Comparison of ENCODE assay signal across 8 cellular contexts in the genomic region with DNA sequence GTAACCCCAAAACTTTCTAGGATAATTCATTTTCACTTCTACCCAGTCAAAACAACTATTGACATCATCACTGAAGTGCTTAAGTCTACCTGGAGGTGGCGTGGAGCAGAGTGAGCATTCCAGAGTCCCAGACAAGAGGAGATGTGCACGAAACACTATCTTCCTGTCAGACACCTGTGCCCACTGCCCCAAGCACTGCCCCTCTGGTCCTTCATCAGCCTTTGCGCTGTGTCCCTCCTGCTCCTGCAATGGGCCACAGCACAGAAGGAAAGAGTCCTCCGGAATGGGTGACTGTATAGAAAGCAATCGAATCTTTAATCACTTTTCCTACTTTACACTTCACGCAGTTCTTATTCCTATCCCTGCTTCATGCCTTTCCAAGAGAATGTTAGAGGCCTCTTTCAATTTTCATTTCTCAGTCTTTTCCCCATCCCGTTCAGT. TPM values are rescaled to one million over a fixed set of nuclear protein-coding genes. Genes with fewer than 3 reads are reported as not detected.
DNase-seq lines count a peak whose midpoint lies in the region; ATAC-seq and TF ChIP-seq lines count a peak whose summit lies in the region.

No MANE protein-coding gene starts in this region.

- POLR2A ChIA-PET in CD4-positive, alpha-beta memory T cell (lab: Charles Lee; ENCODE audit: partially characterized antibody), result no interaction called here
- POLR2A ChIA-PET in Panc1 (lab: Charles Lee), result no interaction called here

- no peak overlapping the region for H3K27ac Mint-ChIP-seq in CD4-positive, alpha-beta memory T cell

- H3K9ac ChIP-seq in fibroblast of lung (ENCODE audit: insufficient read depth, low read length), result no peak overlapping the region

- H3K4me3 Mint-ChIP-seq in CD4-positive, alpha-beta memory T cell, result peak overlapping the region; percentile 32 to 82 (median 50)

- TF ChIP-seq CTCF in Panc1 (IDR thresholded peaks at IDR 0.05) (peak; percentile 78), fibroblast of lung (conservative IDR thresholded peaks at IDR 0.05 in 1 of 2, IDR thresholded peaks at IDR 0.05 in 1 of 2; ENCODE audit: low read depth in 1 of 2, low read length in 2 of 2) (peak in 1 of 2 donors; percentile 51)

- in situ Hi-C loops in Panc1 (cut with HindIII; ENCODE audit: low pct_unique_long_range_greater_than_20kb, low sequenced_read_pairs), result no loop called here

- H3K4me3 ChIP-seq in CD4-positive, alpha-beta memory T cell (ENCODE audit: low read length in 2 of 2), result no peak overlapping the region
- H3K4me3 ChIP-seq in Panc1 (ENCODE audit: low read depth in 2 of 2, low read length in 2 of 2) (peak overlapping the region; percentile 32 to 53), fibroblast of lung (replicated peaks in 1 of 4; ENCODE audit: control extremely low read depth in 1 of 4, insufficient read depth in 1 of 4, low read depth in 3 of 4, low read length in 4 of 4) (peak overlapping the region in 1 of 4 experiments; percentile 23)

- peaks cover 0 to 4% (median 0%) of the 10 kb centered on the region in 8 donors for H3K9me3 Mint-ChIP-seq in CD4-positive, alpha-beta memory T cell

- peak in 1 of 5 donors; percentile 29 for DNase-seq in CD4-positive, alpha-beta memory T cell
- DNase-seq in Panc1 (ENCODE audit: low read depth, low spot score), result no peak
- peak in 1 of 2 donors; percentile 13 for DNase-seq in fibroblast of lung (ENCODE audit: low read depth in 2 of 2)
- no peak for DNase-seq in sciatic nerve (ENCODE audit: low spot score)
- no peak for DNase-seq in GOT3 (lab: John Stamatoyannopoulos, UW)

- H2AFZ ChIP-seq in fibroblast of lung (ENCODE audit: low read length), result no peak overlapping the region

- no TSS peak for BruUV-seq in Panc1 (replicated peaks; lab: Mats Ljungman, UMichigan)

- H3K4me1 Mint-ChIP-seq in CD4-positive, alpha-beta memory T cell, result peaks cover 7 to 28% (median 18%) of the 10 kb centered on the region in 4 donors

- no peaks in the 10 kb centered on the region for H3K36me3 ChIP-seq in CD4-positive, alpha-beta memory T cell (ENCODE audit: insufficient read depth, low read length)
- H3K36me3 ChIP-seq in Panc1 (ENCODE audit: control insufficient read depth, insufficient read depth, low read length) (no peaks in the 10 kb centered on the region), fibroblast of lung (ENCODE audit: control insufficient read depth, insufficient read depth, low read length) (no peaks in the 10 kb centered on the region)

- ATAC-seq in GM18870 (IDR thresholded peaks at IDR 0.05; ENCODE audit: unreplicated experiment) (peak; percentile 86), HG03175 (IDR thresholded peaks at IDR 0.05; ENCODE audit: unreplicated experiment) (peak; percentile 67), Panc1 (peak; percentile 90), sciatic nerve (peak; percentile 55), HG02970 (IDR thresholded peaks at IDR 0.05; ENCODE audit: low FRiP score, unreplicated experiment) (no peak)

- H3K27ac ChIP-seq in CD4-positive, alpha-beta memory T cell (ENCODE audit: low read depth, low read length), result no peak overlapping the region
- H3K27ac ChIP-seq in Panc1 (ENCODE audit: low read length), result no peak overlapping the region
- H3K27ac ChIP-seq in fibroblast of lung (ENCODE audit: insufficient read depth, low read length), result no peak overlapping the region

- H3K27me3 Mint-ChIP-seq in CD4-positive, alpha-beta memory T cell, result peaks cover 25 to 41% of the 10 kb centered on the region in 2 donors

- peaks cover 11% of the 10 kb centered on the region for H3K4me1 ChIP-seq in CD4-positive, alpha-beta memory T cell (ENCODE audit: insufficient read depth, low read length)
- peaks cover 8% of the 10 kb centered on the region; the same call in 1 of the 2 replicates for H3K4me1 ChIP-seq in Panc1 (ENCODE audit: control insufficient read depth, insufficient read depth, low read length)
- peaks cover 6% of the 10 kb centered on the region for H3K4me1 ChIP-seq in fibroblast of lung (ENCODE audit: control insufficient read depth, extremely low read depth, insufficient read depth, low read length)

- intact Hi-C loops in CD4-positive, alpha-beta memory T cell (cut with micrococcal nuclease), result no loop called here
- intact Hi-C loops in Panc1 (cut with micrococcal nuclease; ENCODE audit: unreplicated experiment) (no loop called here), sciatic nerve (cut with DNase I) (no loop called here)

- no peaks in the 10 kb centered on the region for H3K79me2 ChIP-seq in fibroblast of lung (ENCODE audit: control insufficient read depth, insufficient read depth, low read length)

- H3K4me2 ChIP-seq in fibroblast of lung (ENCODE audit: extremely low read depth, insufficient read depth, low read length), result peak overlapping the region; percentile 93

- CTCF ChIA-PET in CD4-positive, alpha-beta memory T cell (lab: Charles Lee; ENCODE audit: partially characterized antibody), result no interaction called here
- CTCF ChIA-PET in Panc1 (lab: Charles Lee), result no interaction called here

- no peaks in the 10 kb centered on the region for H4K20me1 ChIP-seq in fibroblast of lung (ENCODE audit: control insufficient read depth, extremely low read depth, insufficient read depth, low read length)

- H3K27me3 ChIP-seq in CD4-positive, alpha-beta memory T cell (ENCODE audit: insufficient read depth, low read length), result peaks cover 13% of the 10 kb centered on the region
- peaks cover 7% of the 10 kb centered on the region; the same call in 1 of the 2 replicates for H3K27me3 ChIP-seq in Panc1 (ENCODE audit: control insufficient read depth, insufficient read depth, low read length)
- peaks cover 5% of the 10 kb centered on the region for H3K27me3 ChIP-seq in fibroblast of lung (ENCODE audit: control insufficient read depth, insufficient read depth, low read length)

- no peaks in the 10 kb centered on the region for H3K36me3 Mint-ChIP-seq in CD4-positive, alpha-beta memory T cell

- H3K9me3 ChIP-seq in CD4-positive, alpha-beta memory T cell (ENCODE audit: control insufficient read depth in 1 of 2, low read length in 2 of 2), result no peaks in the 10 kb centered on the region
- no peaks in the 10 kb centered on the region for H3K9me3 ChIP-seq in Panc1 (ENCODE audit: control insufficient read depth, insufficient read depth, low read depth, low read length)
- H3K9me3 ChIP-seq in fibroblast of lung (ENCODE audit: control insufficient read depth, insufficient read depth, low read depth, low read length), result no peaks in the 10 kb centered on the region

RNA-seq across cellular contexts. Expression of a gene that starts 0.5 kb away (rescaled TPM):
- total RNA-seq in CD4-positive, alpha-beta memory T cell, result not detected
- not detected for polyA plus RNA-seq in CD4-positive, alpha-beta memory T cell
- not detected for total RNA-seq in Panc1 (2021; ENCODE audit: unreplicated experiment)
- 0.35 TPM for polyA plus RNA-seq in Panc1 (2012; ENCODE audit: insufficient read length)
- under 0.01 and 0.50 TPM in 2 replicates for total RNA-seq in fibroblast of lung
- 0.15 and 0.61 TPM in 2 replicates for polyA plus RNA-seq in fibroblast of lung
- 0.07 and 0.28 TPM in 2 replicates for polyA plus RNA-seq in fibroblast of lung (2012)
- not detected in 2 replicates for polyA minus RNA-seq in fibroblast of lung (ENCODE audit: low replicate concordance)
- 0.45 TPM for total RNA-seq in sciatic nerve

Comparison
In these comparisons a context has a peak if more than half of its experiments do, and no peak if none do; other contexts are left out.
1. H3K4me3 ChIP-seq: peak in Panc1 (2 of 2); none in CD4-positive, alpha-beta memory T cell (0 of 2).